9 cellular contexts compared by ENCODE assay signal in genomic region chr2:127219716-127220090, GRCh38. TPM values are rescaled to one million over a fixed set of nuclear protein-coding genes. Genes with fewer than 3 reads are reported as not detected.
DNase-seq lines count a peak whose midpoint lies in the region; ATAC-seq and TF ChIP-seq lines count a peak whose summit lies in the region.
"Had no signal": no experiment of that assay in that cellular context is flagged by ENCODE, and none has a peak within 500 bp of the region (broad histone marks: within the 10 kb centered on the region; RNA-seq: fewer than 3 reads in every experiment).

No MANE protein-coding gene starts in this region.

- ATAC-seq in omental fat pad (ENCODE audit: low FRiP score) (peak; percentile 30), HG03159 (IDR thresholded peaks at IDR 0.05; ENCODE audit: unreplicated experiment) (no peak), GM18867 (IDR thresholded peaks at IDR 0.05; ENCODE audit: unreplicated experiment) (no peak), GM21786 (IDR thresholded peaks at IDR 0.05; ENCODE audit: unreplicated experiment) (no peak), GM18907 (IDR thresholded peaks at IDR 0.05; ENCODE audit: unreplicated experiment) (no peak)

- H3K27me3 ChIP-seq in BLaER1 = peaks cover 52% of the 10 kb centered on the region
- H3K27me3 ChIP-seq in esophagus (ENCODE audit: control insufficient read depth in 1 of 2, insufficient read depth in 2 of 2, low read length in 2 of 2) = peaks cover 0 to 4% of the 10 kb centered on the region in 2 donors

- no peak overlapping the region for H3K27ac ChIP-seq in BLaER1
- H3K27ac ChIP-seq in esophagus (ENCODE audit: low read depth in 2 of 2, low read length in 1 of 2) = peak overlapping the region in 1 of 2 donors; percentile 86

- peak overlapping the region; percentile 73 for H3K4me2 ChIP-seq in BLaER1

- H4K20me1 ChIP-seq in BLaER1 = no peaks in the 10 kb centered on the region; the same call in 1 of the 2 replicates

- H3K4me3 ChIP-seq in BLaER1 (peak overlapping the region; percentile 61), esophagus (ENCODE audit: low read depth in 1 of 2, low read length in 2 of 2) (peak overlapping the region; percentile 65 to 74)

- H3K36me3 ChIP-seq in BLaER1 (no peaks in the 10 kb centered on the region), esophagus (ENCODE audit: control insufficient read depth in 2 of 2, insufficient read depth in 2 of 2, low read length in 1 of 2) (no peaks in the 10 kb centered on the region)

- DNase-seq in NCI-H2171 (lab: John Stamatoyannopoulos, UW) (peak; percentile 25), omental fat pad (ENCODE audit: low spot score) (no peak)

- no peak overlapping the region for H3K9ac ChIP-seq in BLaER1

- no peak for TF ChIP-seq CTCF in omental fat pad (IDR thresholded peaks at IDR 0.05)

- WGBS in esophagus, 2 donors = 1 to 2% methylated on average over 30 to 40 of the region's 40 CpGs

- H3K9me3 ChIP-seq in BLaER1 (peaks cover 49% of the 10 kb centered on the region), esophagus (ENCODE audit: control insufficient read depth in 2 of 2, insufficient read depth in 1 of 2, low read depth in 1 of 2, low read length in 1 of 2) (no peaks in the 10 kb centered on the region)

- H3K4me1 ChIP-seq in BLaER1 (peaks cover 5% of the 10 kb centered on the region; the same call in 1 of the 2 replicates), esophagus (ENCODE audit: control insufficient read depth in 2 of 2, insufficient read depth in 2 of 2, low read length in 1 of 2) (peaks cover 0 to 4% of the 10 kb centered on the region in 2 donors)

RNA-seq across cellular contexts. Expression of gene CYP27C1, which starts 0.4 kb away (rescaled TPM):
- 1 to 10 TPM in 1 of 2 donors, under 1 TPM in 1; 0.80 to 1.4 TPM for polyA plus RNA-seq in esophagus
- under 1 TPM in 3 of 4 donors, not detected in 1; 0.24 to 0.44 (median 0.37) TPM for total RNA-seq in omental fat pad
- total RNA-seq: pulmonary artery endothelial cell had no signal
